1 cellular context compared by ENCODE assay signal in genomic region chr5:6221141-6221626, GRCh38.
TF ChIP-seq lines count a peak whose summit lies in the region.

No MANE protein-coding gene starts in this region.

TF ChIP-seq in H1, 55 proteins besides CTCF, POLR2A, EP300 and RAD21:
- TF ChIP-seq SIRT6 (IDR thresholded peaks at IDR 0.05; ENCODE audit: low read length) (no peak), SRF (IDR thresholded peaks at IDR 0.05; ENCODE audit: low read depth, low read length) (no peak), SAP30 (IDR thresholded peaks at IDR 0.05; ENCODE audit: insufficient read depth, insufficient replicate concordance, low read length) (no peak), SP1 (IDR thresholded peaks at IDR 0.05; ENCODE audit: low read depth, low read length) (no peak), TAF7 (optimal IDR thresholded peaks at IDR 0.05; ENCODE audit: borderline replicate concordance, low read depth, low read length) (no peak), EGR1 (IDR thresholded peaks at IDR 0.05; ENCODE audit: borderline replicate concordance, low read depth, low read length) (no peak), TAF1 (IDR thresholded peaks at IDR 0.05; ENCODE audit: low read depth, low read length) (no peak), TCF12 (IDR thresholded peaks at IDR 0.05; ENCODE audit: low read depth, low read length) (no peak), TEAD4 (IDR thresholded peaks at IDR 0.05; ENCODE audit: low read depth, low read length) (no peak), CHD7 (IDR thresholded peaks at IDR 0.05; ENCODE audit: insufficient replicate concordance, low read length) (no peak), RXRA (IDR thresholded peaks at IDR 0.05; ENCODE audit: insufficient read depth, low read depth, low read length) (no peak), RFX5 (IDR thresholded peaks at IDR 0.05; ENCODE audit: borderline replicate concordance, low read depth, low read length) (no peak), JUND (IDR thresholded peaks at IDR 0.05; ENCODE audit: low read length) (no peak), TBP (IDR thresholded peaks at IDR 0.05; ENCODE audit: low read depth, low read length) (no peak), ATF3 (IDR thresholded peaks at IDR 0.05; ENCODE audit: insufficient read depth, low read depth, low read length) (no peak), FOSL1 (IDR thresholded peaks at IDR 0.05; ENCODE audit: insufficient read depth, low read depth, low read length) (no peak), PHF8 (conservative IDR thresholded peaks at IDR 0.05; ENCODE audit: low read depth, low read length) (no peak), CREB1 (IDR thresholded peaks at IDR 0.05) (no peak)
